8 cellular contexts compared by ENCODE assay signal in the genomic region with DNA sequence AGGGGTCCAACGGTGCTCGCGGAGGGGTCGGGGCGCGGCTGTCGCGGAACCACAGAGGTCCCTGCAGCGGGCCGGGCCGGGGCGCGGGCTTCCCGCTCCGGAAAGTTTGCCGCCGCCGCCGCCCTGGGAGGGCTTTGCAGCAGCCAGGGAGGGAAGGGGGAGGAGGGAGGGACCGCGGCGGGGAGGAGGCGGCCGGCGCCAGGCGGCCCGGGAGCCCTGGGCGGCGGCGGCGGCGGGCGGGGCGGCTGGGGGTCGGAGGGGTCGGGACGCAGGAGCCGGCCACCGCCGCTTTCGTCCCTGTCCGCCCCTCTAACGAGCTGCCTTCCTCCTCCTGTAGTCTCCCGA. TPM values are rescaled to one million over a fixed set of nuclear protein-coding genes. Genes with fewer than 3 reads are reported as not detected.
DNase-seq lines count a peak whose midpoint lies in the region; ATAC-seq and TF ChIP-seq lines count a peak whose summit lies in the region.

No MANE protein-coding gene starts in this region.

- DNase-seq in Caco-2 (no peak), GM10248 (ENCODE audit: extremely low spot score) (no peak), NCI-H2171 treated with DMSO at 0.1 percent for 48 hours (lab: John Stamatoyannopoulos, UW) (no peak)
- peak; percentile 57 for DNase-seq in activated CD8-positive, alpha-beta T cell treated with anti-CD3 and anti-CD28 coated beads, Interleukin-2, amount 10 ng/mL, durations not matched to agents 7 days and 5 days
- DNase-seq in stimulated activated CD4-positive, alpha-beta T cell treated with anti-CD3 and anti-CD28 coated beads, Interleukin-12 subunit alpha, Interleukin-12 subunit beta, amount 100 ng/mL, for 4 hours, result peak; percentile 42

- no peaks in the 10 kb centered on the region for H3K27me3 Mint-ChIP-seq in Caco-2 (ENCODE audit: insufficient read depth, unreplicated experiment)
- peaks cover 16% of the 10 kb centered on the region for H3K27me3 Mint-ChIP-seq in activated CD8-positive, alpha-beta T cell treated with anti-CD3 and anti-CD28 coated beads, Interleukin-2, amount 10 ng/mL, durations not matched to agents 7 days and 5 days (ENCODE audit: low read depth)

- no peak overlapping the region for H3K27ac ChIP-seq in gastroesophageal sphincter

- TF ChIP-seq POLR2A in gastroesophageal sphincter (IDR thresholded peaks at IDR 0.05), result no peak

- CTCF ChIA-PET in Caco-2 (lab: Charles Lee) (interaction anchor here (1.8 to 4.4 kb wide), 2 partner anchors 10 to 26 kb away, joined by 6 to 35 read pairs; no protein-coding TSS in a partner anchor), GM10248 (lab: Yijun Ruan, JAX) (interaction anchor here (1.8 kb wide), 1 partner anchor 46 kb away, joined by 5 read pairs; no protein-coding TSS in a partner anchor)
- CTCF ChIA-PET in activated CD8-positive, alpha-beta T cell treated with anti-CD3 and anti-CD28 coated beads, Interleukin-2, amount 10 ng/mL, durations not matched to agents 7 days and 5 days (lab: Charles Lee), result no interaction called here

- no peak for TF ChIP-seq EP300 in gastroesophageal sphincter (IDR thresholded peaks at IDR 0.05)

- H3K4me1 ChIP-seq in Caco-2, result peaks cover 36% of the 10 kb centered on the region
- H3K4me1 ChIP-seq in gastroesophageal sphincter, result peaks cover 0 to 29% (median 17%) of the 10 kb centered on the region in 3 donors

- no TSS peak for BruUV-seq in Caco-2 (replicated peaks; lab: Mats Ljungman, UMichigan)

- H3K36me3 ChIP-seq in Caco-2 (ENCODE audit: control insufficient read depth, insufficient read depth, low read length), result peaks cover 2% of the 10 kb centered on the region
- no peaks in the 10 kb centered on the region for H3K36me3 ChIP-seq in gastroesophageal sphincter

- H3K9me3 ChIP-seq in Caco-2, result no peaks in the 10 kb centered on the region
- H3K9me3 ChIP-seq in gastroesophageal sphincter, result no peaks in the 10 kb centered on the region

- peak overlapping the region; percentile 68 for H3K4me3 Mint-ChIP-seq in Caco-2 (ENCODE audit: unreplicated experiment)
- no peak overlapping the region for H3K4me3 Mint-ChIP-seq in activated CD8-positive, alpha-beta T cell treated with anti-CD3 and anti-CD28 coated beads, Interleukin-2, amount 10 ng/mL, durations not matched to agents 7 days and 5 days

- POLR2A ChIA-PET in Caco-2 (lab: Charles Lee) (interaction anchor here (1.8 kb wide), 1 partner anchor 26 kb away, joined by 23 read pairs; no protein-coding TSS in a partner anchor), GM10248 (lab: Yijun Ruan, JAX) (interaction anchor here (0.6 kb wide), 1 partner anchor 11 kb away, joined by 3 read pairs; no protein-coding TSS in a partner anchor)
- POLR2A ChIA-PET in activated CD8-positive, alpha-beta T cell treated with anti-CD3 and anti-CD28 coated beads, Interleukin-2, amount 10 ng/mL, durations not matched to agents 7 days and 5 days (lab: Charles Lee), result interaction anchor here (1.1 kb wide), 1 partner anchor 16 kb away, joined by 3 read pairs; no protein-coding TSS in a partner anchor

- peaks cover 6% of the 10 kb centered on the region for H3K4me1 Mint-ChIP-seq in Caco-2 (ENCODE audit: low read depth, unreplicated experiment)
- no peaks in the 10 kb centered on the region for H3K4me1 Mint-ChIP-seq in activated CD8-positive, alpha-beta T cell treated with anti-CD3 and anti-CD28 coated beads, Interleukin-2, amount 10 ng/mL, durations not matched to agents 7 days and 5 days (ENCODE audit: low read depth)

- peak overlapping the region; percentile 73 for H3K4me3 ChIP-seq in Caco-2 (ENCODE audit: low read depth, low read length)
- peak overlapping the region; percentile 28 to 57 for H3K4me3 ChIP-seq in gastroesophageal sphincter

- H3K9me3 Mint-ChIP-seq in Caco-2 (ENCODE audit: unreplicated experiment), result no peaks in the 10 kb centered on the region
- H3K9me3 Mint-ChIP-seq in activated CD8-positive, alpha-beta T cell treated with anti-CD3 and anti-CD28 coated beads, Interleukin-2, amount 10 ng/mL, durations not matched to agents 7 days and 5 days (ENCODE audit: insufficient read depth), result no peaks in the 10 kb centered on the region

- H3K27me3 ChIP-seq in Caco-2 (replicated peaks; ENCODE audit: control insufficient read depth, insufficient read depth, low read length), result no peaks in the 10 kb centered on the region
- H3K27me3 ChIP-seq in gastroesophageal sphincter, result peaks cover 63% of the 10 kb centered on the region

- ATAC-seq in HG02973 (IDR thresholded peaks at IDR 0.05; ENCODE audit: unreplicated experiment) (peak; percentile 11), gastroesophageal sphincter (peak; percentile 66), HG03342 (IDR thresholded peaks at IDR 0.05; ENCODE audit: unreplicated experiment) (no peak)
- ATAC-seq in activated CD8-positive, alpha-beta T cell treated with anti-CD3 and anti-CD28 coated beads, Interleukin-2, amount 10 ng/mL, durations not matched to agents 7 days and 5 days, result peak; percentile 31

- intact Hi-C loops in Caco-2 (cut with micrococcal nuclease; ENCODE audit: unreplicated experiment), result no loop called here

- TF ChIP-seq CTCF in Caco-2 (IDR thresholded peaks at IDR 0.05; ENCODE audit: insufficient read depth in 1 of 2, low read depth in 1 of 2, low read length in 1 of 2, severe bottlenecking in 1 of 2, unreplicated experiment in 1 of 2) (no peak), gastroesophageal sphincter (IDR thresholded peaks at IDR 0.05) (no peak), GM10248 (IDR thresholded peaks at IDR 0.05; ENCODE audit: control extremely low read depth, extremely low read depth, low read depth, missing control alignments) (no peak)

- WGBS in gastroesophageal sphincter (ENCODE audit: low coverage in 1 of 2), 2 donors, result no CpG with 5 or more reads among the region's 44 CpGs

- no peak overlapping the region for H3K27ac Mint-ChIP-seq in Caco-2 (ENCODE audit: unreplicated experiment)
- no peak overlapping the region for H3K27ac Mint-ChIP-seq in activated CD8-positive, alpha-beta T cell treated with anti-CD3 and anti-CD28 coated beads, Interleukin-2, amount 10 ng/mL, durations not matched to agents 7 days and 5 days

- H3K36me3 Mint-ChIP-seq in Caco-2 (ENCODE audit: insufficient read depth, unreplicated experiment), result peaks cover 19% of the 10 kb centered on the region
- no peaks in the 10 kb centered on the region for H3K36me3 Mint-ChIP-seq in activated CD8-positive, alpha-beta T cell treated with anti-CD3 and anti-CD28 coated beads, Interleukin-2, amount 10 ng/mL, durations not matched to agents 7 days and 5 days (ENCODE audit: low read depth)

RNA-seq across cellular contexts. Expression of a gene that starts 0.4 kb away (rescaled TPM):
- total RNA-seq in Caco-2 (2022), result 112 and 132 TPM in 2 replicates
- total RNA-seq in activated CD8-positive, alpha-beta T cell treated with anti-CD3 and anti-CD28 coated beads, Interleukin-2, amount 10 ng/mL, durations not matched to agents 7 days and 5 days, result under 1 TPM; 0.34 to 0.37 TPM
- 10 to 100 TPM in 1 of 4 donors, 1 to 10 TPM in 3; 1.4 to 17.7 (median 1.8) TPM for total RNA-seq in gastroesophageal sphincter

Comparison
In these comparisons a context has a peak if more than half of its experiments do, and no peak if none do; other contexts are left out.
1. DNase-seq: peak in activated CD8-positive, alpha-beta T cell treated with anti-CD3 and anti-CD28 coated beads, Interleukin-2, amount 10 ng/mL, durations not matched to agents 7 days and 5 days (single experiment) and stimulated activated CD4-positive, alpha-beta T cell treated with anti-CD3 and anti-CD28 coated beads, Interleukin-12 subunit alpha, Interleukin-12 subunit beta, amount 100 ng/mL, for 4 hours (single experiment); none in Caco-2 (0 of 2), GM10248 (single experiment) and NCI-H2171 treated with DMSO at 0.1 percent for 48 hours (single experiment).